8 cellular contexts compared by ENCODE assay signal in genomic region chr17:68771867-68772515, GRCh38.
A peak's percentile ranks its signal among the peaks of the same experiment; 100 is the strongest.
DNase-seq lines count a peak whose midpoint lies in the region; ATAC-seq and TF ChIP-seq lines count a peak whose summit lies in the region.

No MANE protein-coding gene starts in this region.

- no peak overlapping the region for H2AFZ ChIP-seq in OCI-LY1 (ENCODE audit: low read length)

- no peak for TF ChIP-seq EP300 in upper lobe of left lung (IDR thresholded peaks at IDR 0.05)

- no peaks in the 10 kb centered on the region for H3K79me2 ChIP-seq in OCI-LY1 (ENCODE audit: insufficient read depth, low read length)

- DNase-seq in COLO668 (lab: John Stamatoyannopoulos, UW; ENCODE audit: unreplicated experiment) (peak; percentile 6), dedifferentiated amniotic fluid mesenchymal stem cell (ENCODE audit: extremely low spot score) (peak; percentile 78), lung (ENCODE audit: low spot score) (no peak), upper lobe of left lung (no peak)
- no peak for DNase-seq in activated T-cell treated with anti-CD3 and anti-CD28 coated beads, Interleukin-2, amount 50 U/mL, for 1 hour

- TF ChIP-seq POLR2A in upper lobe of left lung (IDR thresholded peaks at IDR 0.05): no peak

- TF ChIP-seq CTCF in OCI-LY1 (IDR thresholded peaks at IDR 0.05; ENCODE audit: low read length) (peak; percentile 59), lung (IDR thresholded peaks at IDR 0.05; ENCODE audit: control extremely low read depth, extremely low read depth) (peak; percentile 25), upper lobe of left lung (IDR thresholded peaks at IDR 0.05) (peak in 5 of 6 experiments; percentile 34 to 60 (median 46))

- no peak overlapping the region for H3K9ac ChIP-seq in OCI-LY1 (ENCODE audit: low read length)

- H3K9me3 ChIP-seq in OCI-LY1 (ENCODE audit: low read length) (no peaks in the 10 kb centered on the region), lung (ENCODE audit: control insufficient read depth in 2 of 2, insufficient read depth in 1 of 2, low read length in 1 of 2) (no peaks in the 10 kb centered on the region), upper lobe of left lung (no peaks in the 10 kb centered on the region)

- WGBS in lung, 2 donors: 38 to 49% methylated on average over 8 of the region's 8 CpGs
- 36 to 52% methylated on average over 8 of the region's 8 CpGs for WGBS in upper lobe of left lung, 2 donors

- no peaks in the 10 kb centered on the region for H3F3A ChIP-seq in OCI-LY1 (ENCODE audit: insufficient read depth, low read length)

- peak overlapping the region; percentile 17; the same call in 1 of the 2 replicates for H3K4me2 ChIP-seq in OCI-LY1 (ENCODE audit: low read length)

- no peaks in the 10 kb centered on the region for H3K27me3 ChIP-seq in OCI-LY1 (ENCODE audit: insufficient read depth, low read length)
- no peaks in the 10 kb centered on the region for H3K27me3 ChIP-seq in lung (ENCODE audit: control insufficient read depth, insufficient read depth)
- no peaks in the 10 kb centered on the region for H3K27me3 ChIP-seq in upper lobe of left lung

- H3K4me1 ChIP-seq in OCI-LY1 (ENCODE audit: insufficient read depth, low read length, severe bottlenecking): no peaks in the 10 kb centered on the region
- H3K4me1 ChIP-seq in lung (ENCODE audit: control insufficient read depth in 2 of 2, insufficient read depth in 2 of 2, low read length in 2 of 2): no peaks in the 10 kb centered on the region
- no peaks in the 10 kb centered on the region for H3K4me1 ChIP-seq in upper lobe of left lung

- H3K4me3 ChIP-seq in OCI-LY1 (ENCODE audit: low read depth, low read length, poor library complexity, severe bottlenecking): no peak overlapping the region
- H3K4me3 ChIP-seq in lung: no peak overlapping the region
- H3K4me3 ChIP-seq in upper lobe of left lung: peak overlapping the region in 2 of 4 donors; percentile 11 to 17

- no peaks in the 10 kb centered on the region for H3K9me2 ChIP-seq in OCI-LY1 (ENCODE audit: low read depth, low read length)

- ATAC-seq in GM19035 (IDR thresholded peaks at IDR 0.05; ENCODE audit: unreplicated experiment) (peak; percentile 77), HG03378 (IDR thresholded peaks at IDR 0.05; ENCODE audit: unreplicated experiment) (peak; percentile 70), lung (ENCODE audit: insufficient read depth, low FRiP score) (peak; percentile 79), upper lobe of left lung (ENCODE audit: low FRiP score in 2 of 2) (peak; percentile 75 to 89)

- H3K27ac ChIP-seq in OCI-LY1 (ENCODE audit: low read depth, low read length, poor library complexity, severe bottlenecking): no peak overlapping the region
- H3K27ac ChIP-seq in lung (ENCODE audit: low read depth in 1 of 2, low read length in 1 of 2): peak overlapping the region in 1 of 2 donors; percentile 50
- H3K27ac ChIP-seq in upper lobe of left lung: peak overlapping the region in 3 of 4 donors; percentile 30 to 62 (median 35)

- no peaks in the 10 kb centered on the region for H4K20me1 ChIP-seq in OCI-LY1 (ENCODE audit: insufficient read depth, low read length)

- H3K36me3 ChIP-seq in OCI-LY1 (ENCODE audit: insufficient read depth, low read length): no peaks in the 10 kb centered on the region
- no peaks in the 10 kb centered on the region for H3K36me3 ChIP-seq in lung (ENCODE audit: control insufficient read depth in 2 of 2, insufficient read depth in 2 of 2, low read length in 2 of 2)
- H3K36me3 ChIP-seq in upper lobe of left lung: no peaks in the 10 kb centered on the region

Comparison
In these comparisons a context has a peak if more than half of its experiments do, and no peak if none do; other contexts are left out.
1. DNase-seq: peak in COLO668 (single experiment) and dedifferentiated amniotic fluid mesenchymal stem cell (single experiment); none in lung (single experiment), upper lobe of left lung (0 of 2) and activated T-cell treated with anti-CD3 and anti-CD28 coated beads, Interleukin-2, amount 50 U/mL, for 1 hour (single experiment).
2. Peak in every context shown above with its lines, with median percentiles within 50 percentile points of each other: ATAC-seq and CTCF ChIP-seq.